ENCODE assay signal across 16 cellular contexts in genomic region chr14:34536951-34537676, GRCh38. TPM values are rescaled to one million over a fixed set of nuclear protein-coding genes. Genes with fewer than 3 reads are reported as not detected.
DNase-seq lines count a peak whose midpoint lies in the region; ATAC-seq, FAIRE-seq and TF ChIP-seq lines count a peak whose summit lies in the region.
"Had no signal": no experiment of that assay in that cellular context is flagged by ENCODE, and none has a peak within 500 bp of the region (broad histone marks: within the 10 kb centered on the region; RNA-seq: fewer than 3 reads in every experiment).

No MANE protein-coding gene starts in this region.

- TF ChIP-seq POLR2A in HepG2 (IDR thresholded peaks at IDR 0.05; ENCODE audit: insufficient read depth in 1 of 2, low read depth in 2 of 2, low read length in 2 of 2), result no peak

- 94% methylated on average over 4 of the region's 4 CpGs for WGBS in HepG2 (ENCODE audit: low lambda C conversion rate)

- H4K20me1 ChIP-seq in HepG2 (ENCODE audit: insufficient read depth, low read length), result no peaks in the 10 kb centered on the region; the same call in 1 of the 2 replicates

- no peaks in the 10 kb centered on the region for H3K9me3 Mint-ChIP-seq in HFFc6
- no peaks in the 10 kb centered on the region for H3K9me3 Mint-ChIP-seq in brain
- H3K9me3 Mint-ChIP-seq: activated CD4-positive, alpha-beta T cell treated with anti-CD3 and anti-CD28 coated beads, Interleukin-2, amount 10 ng/mL, durations not matched to agents 24 days and 14 days had no signal

- no peaks in the 10 kb centered on the region for H3K9me3 ChIP-seq in HepG2 (ENCODE audit: low read length)
- H3K9me3 ChIP-seq: mucosa of descending colon had no signal

- H3K27me3 ChIP-seq in HepG2 (ENCODE audit: control insufficient read depth in 1 of 2, insufficient read depth in 2 of 2, low read length in 2 of 2), result peaks cover 0 to 4% of the 10 kb centered on the region in 2 experiments; a peak in 1 of 5 replicates

- no peak overlapping the region for H3K4me3 ChIP-seq in AG04449 (ENCODE audit: low read depth, low read length)
- H3K4me3 ChIP-seq in HepG2 (replicated peaks in 1 of 3; ENCODE audit: insufficient read depth in 1 of 3, low read depth in 2 of 3, low read length in 3 of 3), result no peak overlapping the region; a peak in 1 of 6 replicates
- H3K4me3 ChIP-seq: mucosa of descending colon had no signal

- H3K27ac Mint-ChIP-seq in HFFc6, result peak overlapping the region; percentile 51; the same call in 1 of the 2 replicates
- peak overlapping the region in 1 of 5 experiments; percentile 43 for H3K27ac Mint-ChIP-seq in brain

- peaks cover 21 to 39% of the 10 kb centered on the region in 2 experiments for H3K36me3 ChIP-seq in HepG2 (replicated peaks in 1 of 2; ENCODE audit: control insufficient read depth in 1 of 2, insufficient read depth in 2 of 2, low read length in 2 of 2)

- FAIRE-seq in HepG2 (lab: Jason Lieb, UNC), result no peak
- FAIRE-seq: GM18507 had no signal

- ATAC-seq in HepG2 (no peak), GM18858 (IDR thresholded peaks at IDR 0.05; ENCODE audit: unreplicated experiment) (no peak)
- ATAC-seq: stimulated activated naive CD8-positive, alpha-beta T cell treated with anti-CD3 and anti-CD28 coated beads, Interleukin-15, Interleukin-2, amounts not matched to agents 100 U/mL and 50 U/mL, for 24 hours had no signal

- TF ChIP-seq EP300 in HepG2 (IDR thresholded peaks at IDR 0.05; ENCODE audit: low read depth in 2 of 2, low read length in 2 of 2) (no peak), HepG2 (CRISPR knock-in tag; IDR thresholded peaks at IDR 0.05; ENCODE audit: borderline replicate concordance) (no peak)

- peaks cover 25% of the 10 kb centered on the region for H3K4me1 ChIP-seq in HepG2 (ENCODE audit: insufficient read depth, low read length)

- H3K27me3 Mint-ChIP-seq in HFFc6 (ENCODE audit: insufficient read depth) (peaks cover 3% of the 10 kb centered on the region), brain (no peaks in the 10 kb centered on the region)
- H3K27me3 Mint-ChIP-seq: activated CD4-positive, alpha-beta T cell treated with anti-CD3 and anti-CD28 coated beads, Interleukin-2, amount 10 ng/mL, durations not matched to agents 24 days and 14 days had no signal

- H3K4me3 Mint-ChIP-seq in HFFc6, result 0 out of 2 replicates have a peak overlapping the region, but pooled peaks have one; percentile 5
- peak overlapping the region; percentile 69 to 99 (median 74) for H3K4me3 Mint-ChIP-seq in brain

- intact Hi-C loops in HepG2 (cut with micrococcal nuclease; ENCODE audit: unreplicated experiment), result loop anchor here (5.0 kb wide), 4 partner anchors 40 to 205 kb away; partner anchors contain the start of gene SPTSSA

- no TSS peak for BruUV-seq in HepG2 (replicated peaks; lab: Mats Ljungman, UMichigan)

- peak overlapping the region; percentile 82 for H3K4me2 ChIP-seq in HepG2 (ENCODE audit: low read depth, low read length)

- peak; percentile 34 for DNase-seq in AG04449 (ENCODE audit: low read depth, low spot score)
- peak; percentile 54 for DNase-seq in HFFc6
- no peak for DNase-seq in HepG2 (ENCODE audit: low spot score)
- no peak for DNase-seq in NCI-H2227 (lab: John Stamatoyannopoulos, UW; ENCODE audit: unreplicated experiment)
- DNase-seq in activated CD8-positive, alpha-beta memory T cell treated with anti-CD3 and anti-CD28 coated beads, Interleukin-2, amount 50 U/mL, for 48 hours, result no peak
- no peak for DNase-seq in HEK293T (ENCODE audit: extremely low spot score)
- DNase-seq: activated CD4-positive, alpha-beta T cell treated with anti-CD3 and anti-CD28 coated beads, Interleukin-2, amount 10 ng/mL, durations not matched to agents 24 days and 14 days; amniotic stem cell; Calu3; NCI-H2227 treated with DMSO at 0.1 percent for 48 hours; SIG-M5; stimulated activated naive CD8-positive, alpha-beta T cell treated with anti-CD3 and anti-CD28 coated beads, Interleukin-15, Interleukin-2, amounts not matched to agents 100 U/mL and 50 U/mL, for 24 hours had no signal

- H3K36me3 Mint-ChIP-seq in HFFc6 (ENCODE audit: low read depth) (peaks cover 10% of the 10 kb centered on the region), brain (peaks cover 41% of the 10 kb centered on the region)

- no peak for TF ChIP-seq RAD21 in HepG2 (CRISPR knock-in tag; IDR thresholded peaks at IDR 0.05)

- POLR2A ChIA-PET in AG04449 (lab: Yijun Ruan, JAX) (interaction anchor here (0.6 to 1.3 kb wide), 4 partner anchors 13 to 77 kb away, joined by 3 to 4 read pairs (median 4); no protein-coding TSS in a partner anchor), HepG2 (lab: Yijun Ruan, JAX) (interaction anchor here (0.6 to 1.4 kb wide), 3 partner anchors 10 to 123 kb away, joined by 3 to 5 read pairs (median 4); no protein-coding TSS in a partner anchor), HEK293T (lab: Yijun Ruan, JAX) (no interaction called here)

- CTCF ChIA-PET in AG04449 (lab: Yijun Ruan, JAX), result interaction anchor here (1.3 to 5.5 kb wide), 3 partner anchors 206 to 213 kb away, joined by 4 to 21 read pairs (median 12); no protein-coding TSS in a partner anchor
- CTCF ChIA-PET in HepG2 (lab: Yijun Ruan, JAX; ENCODE audit: low intra/inter-chr PET ratio, low total read pairs), result no interaction called here
- CTCF ChIA-PET in HEK293T (lab: Yijun Ruan, JAX), result no interaction called here

- in situ Hi-C loops in HepG2 (cut with HindIII; ENCODE audit: extremely low pct_ligation_motif_present, low pct_unique_long_range_greater_than_20kb), result no loop called here

- H3K27ac ChIP-seq in HepG2 (ENCODE audit: extremely low read length, insufficient read depth, low read length), result no peak overlapping the region

- no peak overlapping the region for H2AFZ ChIP-seq in HepG2 (ENCODE audit: low read length)

- no peak for TF ChIP-seq CTCF in AG04449 (IDR thresholded peaks at IDR 0.05; ENCODE audit: insufficient read depth, low read length, missing control alignments)
- TF ChIP-seq CTCF in HFFc6 (IDR thresholded peaks at IDR 0.05), result no peak
- no peak for TF ChIP-seq CTCF in brain (conservative IDR thresholded peaks at IDR 0.05)
- no peak for TF ChIP-seq CTCF in HepG2 (CRISPR knock-in tag; IDR thresholded peaks at IDR 0.05)

- H3K4me1 Mint-ChIP-seq in HFFc6 (ENCODE audit: low read depth) (peaks cover 27% of the 10 kb centered on the region), brain (peaks cover 39% of the 10 kb centered on the region)

- H3K9ac ChIP-seq in HepG2 (ENCODE audit: insufficient read depth, low read depth, low read length), result peak overlapping the region; percentile 100; the same call in 1 of the 2 replicates

- H3K79me2 ChIP-seq in HepG2 (ENCODE audit: insufficient read depth, low read length), result peaks cover 28% of the 10 kb centered on the region

TF ChIP-seq in HepG2, 621 proteins besides CTCF, POLR2A, EP300 and RAD21 (continues in another document):
- TF ChIP-seq ZNF652 (CRISPR knock-in tag; IDR thresholded peaks at IDR 0.05; ENCODE audit: borderline replicate concordance, low read depth) (0 out of 2 replicates have a peak, but pooled peaks have one; percentile 3), ONECUT2 (CRISPR knock-in tag; IDR thresholded peaks at IDR 0.05) (no peak)

TF ChIP-seq in HEK293T, 16 proteins besides CTCF, POLR2A, EP300 and RAD21:
- TF ChIP-seq SP1 (IDR thresholded peaks at IDR 0.05) (no peak), LEF1 (IDR thresholded peaks at IDR 0.05; ENCODE audit: borderline replicate concordance) (no peak), BHLHE40 (IDR thresholded peaks at IDR 0.05; ENCODE audit: borderline replicate concordance) (no peak), FOXM1 (IDR thresholded peaks at IDR 0.05; ENCODE audit: borderline replicate concordance) (no peak), FOXA1 (IDR thresholded peaks at IDR 0.05) (no peak), CTBP1 (IDR thresholded peaks at IDR 0.05; ENCODE audit: borderline replicate concordance) (no peak), NFRKB (IDR thresholded peaks at IDR 0.05) (no peak)

RNA-seq across cellular contexts. Expression of gene EAPP, which starts 2.4 kb away (rescaled TPM):
- total RNA-seq in HFFc6 (2021; fragmentation: NEBNext Ultra II Directional; extraction: Animal tissue kit (Norgen Biotek cat#: 25700)), result 10 to 100 TPM; 28.2 to 34.9 (median 30.4) TPM
- polyA plus RNA-seq in brain (ENCODE audit: insufficient read depth, low read depth, low replicate concordance) (35.5 TPM), HepG2 (2011; rRNA removed) (57.8 and 68.7 TPM in 2 replicates)
- 110 and 163 TPM in 2 replicates for total RNA-seq in HepG2 (2016; rRNA removed; fragmentation: Illumina TruSeq; extraction: Trizol)
- total RNA-seq in HepG2 (2016; cell fraction: cytosol; rRNA removed; fragmentation: Illumina TruSeq; extraction: Trizol; ENCODE audit: low read depth), result 16.4 and 17.4 TPM in 2 replicates
- 111 and 170 TPM in 2 replicates for total RNA-seq in HepG2 (2016; cell fraction: insoluble cytoplasmic fraction; rRNA removed; fragmentation: Illumina TruSeq; extraction: Trizol)
- total RNA-seq in HepG2 (2016; cell fraction: membrane; rRNA removed; fragmentation: Illumina TruSeq; extraction: Trizol), result 31.8 and 35.9 TPM in 2 replicates
- total RNA-seq in HepG2 (2016; cell fraction: nucleus; rRNA removed; fragmentation: Illumina TruSeq; extraction: Trizol), result 50.7 and 59.2 TPM in 2 replicates
- polyA plus RNA-seq in HepG2 (2011; cell fraction: cytosol; rRNA removed), result 33.0 and 55.6 TPM in 2 replicates
- polyA plus RNA-seq in HepG2 (2011; cell fraction: nucleus; rRNA removed), result 13.9 and 18.7 TPM in 2 replicates
- 52.5 and 74.2 TPM in 2 replicates for polyA plus RNA-seq in HepG2 (2012)
- 13.9 and 14.8 TPM in 2 replicates for polyA plus RNA-seq in HepG2 (2016; cell fraction: cytosol; fragmentation: Illumina TruSeq; extraction: Trizol; ENCODE audit: low read depth)
- 142 and 152 TPM in 2 replicates for polyA plus RNA-seq in HepG2 (2016; cell fraction: insoluble cytoplasmic fraction; fragmentation: Illumina TruSeq; extraction: Trizol; ENCODE audit: low read depth)
- polyA plus RNA-seq in HepG2 (2016; cell fraction: membrane; fragmentation: Illumina TruSeq; extraction: Trizol; ENCODE audit: low read depth), result 22.0 and 26.2 TPM in 2 replicates
- polyA plus RNA-seq in HepG2 (2016; cell fraction: nucleus; fragmentation: Illumina TruSeq; extraction: Trizol; ENCODE audit: insufficient read depth, low read depth), result 50.5 and 52.0 TPM in 2 replicates
- 11.0 and 20.1 TPM in 2 replicates for polyA minus RNA-seq in HepG2 (2011; rRNA and poly(A)+ RNA removed; ENCODE audit: low replicate concordance)
- 37.9 and 41.4 TPM in 2 replicates for polyA minus RNA-seq in HepG2 (2011; cell fraction: cytosol; rRNA and poly(A)+ RNA removed)
- polyA minus RNA-seq in HepG2 (2011; cell fraction: nucleus; rRNA and poly(A)+ RNA removed), result 48.5 and 48.9 TPM in 2 replicates

Comparison
In these comparisons a context has a peak if more than half of its experiments do, and no peak if none do; other contexts are left out.
1. DNase-seq: peak in AG04449 (single experiment) and HFFc6 (single experiment); none in HepG2 (single experiment), NCI-H2227 (single experiment), activated CD8-positive, alpha-beta memory T cell treated with anti-CD3 and anti-CD28 coated beads, Interleukin-2, amount 50 U/mL, for 48 hours (single experiment) and HEK293T (single experiment).